In the genomic region with DNA sequence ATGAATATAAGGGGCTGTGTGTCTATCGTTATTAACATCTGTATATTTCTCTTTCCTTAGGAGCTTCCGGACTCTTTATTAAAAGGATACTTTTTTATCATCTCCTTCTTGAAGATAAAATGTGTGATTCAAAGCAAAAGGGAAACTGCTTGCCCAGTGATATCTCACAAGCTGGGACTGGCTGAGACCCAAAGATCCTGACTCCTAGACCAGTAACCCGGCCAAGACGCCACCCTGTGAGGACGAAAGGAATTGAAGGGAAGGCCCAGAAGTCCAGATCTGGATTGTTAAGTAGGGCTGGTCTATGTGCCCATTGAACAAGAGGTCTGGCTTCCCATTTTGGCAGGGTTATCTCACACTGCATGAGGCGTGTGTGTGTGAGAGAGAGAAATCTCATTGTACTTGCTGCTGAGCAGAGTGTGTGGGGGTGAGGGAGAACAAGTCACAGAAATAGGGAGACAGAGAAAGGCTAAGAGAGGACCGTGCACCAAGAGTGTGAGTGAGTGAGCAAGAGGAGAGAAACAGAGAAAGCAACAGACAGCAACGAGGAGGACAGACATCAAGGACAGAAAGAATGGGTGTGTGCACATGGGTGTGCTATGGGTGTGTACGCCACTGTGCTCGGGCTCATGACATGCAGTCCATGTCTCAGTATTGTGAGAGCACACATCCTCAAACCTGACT, we compare ENCODE assay signal across 10 cellular contexts.
A peak's percentile ranks its signal among the peaks of the same experiment; 100 is the strongest.
DNase-seq lines count a peak whose midpoint lies in the region; ATAC-seq and TF ChIP-seq lines count a peak whose summit lies in the region.
"Had no signal": no experiment of that assay in that cellular context is flagged by ENCODE, and none has a peak within 500 bp of the region (broad histone marks: within the 10 kb centered on the region; RNA-seq: fewer than 3 reads in every experiment).

No MANE protein-coding gene starts in this region.

- H3K27me3 ChIP-seq in H7 (ENCODE audit: control insufficient read depth, insufficient read depth, low read length) (no peaks in the 10 kb centered on the region), adipocyte (replicated peaks; ENCODE audit: control insufficient read depth, insufficient read depth, low read length) (no peaks in the 10 kb centered on the region), gastrocnemius medialis (no peaks in the 10 kb centered on the region)
- H3K27me3 ChIP-seq: dorsolateral prefrontal cortex had no signal

- H3K27ac ChIP-seq in gastrocnemius medialis, result no peak overlapping the region

- peaks cover 0 to 4% (median 0%) of the 10 kb centered on the region in 3 donors for H3K4me1 Mint-ChIP-seq in T-cell

- intact Hi-C loops in left ventricle myocardium superior (cut with micrococcal nuclease), result loop anchor here (10.0 kb wide), 1 partner anchor 106 kb away; no protein-coding TSS in a partner anchor
- intact Hi-C loops in gastrocnemius medialis (cut with DNase I; ENCODE audit: low total_unique reads), result no loop called here

- H3K4me3 ChIP-seq in H7 (ENCODE audit: insufficient read depth, low read depth, low read length) (no peak overlapping the region), adipocyte (ENCODE audit: low read length) (peak overlapping the region; percentile 60), gastrocnemius medialis (no peak overlapping the region)
- H3K4me3 ChIP-seq: dorsolateral prefrontal cortex had no signal

- H3K4me1 ChIP-seq in adipocyte (ENCODE audit: control insufficient read depth, insufficient read depth, low read length) (peaks cover 37% of the 10 kb centered on the region), gastrocnemius medialis (no peaks in the 10 kb centered on the region)

- H3K9me3 ChIP-seq in adipocyte (ENCODE audit: control insufficient read depth, low read length) (no peaks in the 10 kb centered on the region), gastrocnemius medialis (no peaks in the 10 kb centered on the region)

- H3K9me3 Mint-ChIP-seq in T-cell, result no peaks in the 10 kb centered on the region

- no peak for TF ChIP-seq POLR2A in gastrocnemius medialis (IDR thresholded peaks at IDR 0.05)

- peak overlapping the region; percentile 69 for H3K9ac ChIP-seq in adipocyte (ENCODE audit: low read length)

- TF ChIP-seq CTCF in gastrocnemius medialis (IDR thresholded peaks at IDR 0.05 in 4 of 5, conservative IDR thresholded peaks at IDR 0.05 in 1 of 5), result no peak

- CTCF ChIA-PET in T-cell (lab: Charles Lee), result no interaction called here

- DNase-seq in H7, result peak; percentile 69
- no peak for DNase-seq in adipocyte (ENCODE audit: low read depth)
- peak; percentile 74 for DNase-seq in left ventricle myocardium superior
- DNase-seq in gastrocnemius medialis, result peak; percentile 22 to 23
- DNase-seq in NCI-H1105 (lab: John Stamatoyannopoulos, UW), result no peak
- no peak for DNase-seq in stimulated activated CD4-positive, alpha-beta T cell treated with anti-CD3 and anti-CD28 coated beads, Interleukin-15, amount 100 ng/mL, for 24 hours
- DNase-seq in T-cell, result no peak
- DNase-seq: activated CD8-positive, alpha-beta memory T cell treated with anti-CD3 and anti-CD28 coated beads for 24 hours had no signal

- in situ Hi-C loops in gastrocnemius medialis (cut with MboI; ENCODE audit: low sequenced_read_pairs in 4 of 4), result no loop called here

- H3K4me3 Mint-ChIP-seq in T-cell, result no peak overlapping the region

- H3K36me3 ChIP-seq in H7 (replicated peaks; ENCODE audit: control insufficient read depth, insufficient read depth, low read length), result no peaks in the 10 kb centered on the region
- H3K36me3 ChIP-seq in adipocyte (ENCODE audit: control insufficient read depth, insufficient read depth, low read length, severe bottlenecking), result peaks cover 26% of the 10 kb centered on the region
- no peaks in the 10 kb centered on the region for H3K36me3 ChIP-seq in gastrocnemius medialis

- ATAC-seq in left ventricle myocardium superior (peak; percentile 89), gastrocnemius medialis (no peak), HG03280 (IDR thresholded peaks at IDR 0.05; ENCODE audit: unreplicated experiment) (no peak), T-cell (replicated peaks in 1 of 4) (no peak)

- no peaks in the 10 kb centered on the region for H3K27me3 Mint-ChIP-seq in T-cell

- POLR2A ChIA-PET in T-cell (lab: Charles Lee), result no interaction called here

- H3K27ac Mint-ChIP-seq in T-cell, result no peak overlapping the region

- H3K36me3 Mint-ChIP-seq in T-cell, result no peaks in the 10 kb centered on the region

Comparison
In these comparisons a context has a peak if more than half of its experiments do, and no peak if none do; other contexts are left out.
1. DNase-seq: peak in H7 (single experiment), left ventricle myocardium superior (single experiment) and gastrocnemius medialis (2 of 2); none in adipocyte (single experiment), NCI-H1105 (single experiment), stimulated activated CD4-positive, alpha-beta T cell treated with anti-CD3 and anti-CD28 coated beads, Interleukin-15, amount 100 ng/mL, for 24 hours (single experiment) and T-cell (0 of 34).